Comparison of ENCODE assay signal across 8 cellular contexts in the genomic region with DNA sequence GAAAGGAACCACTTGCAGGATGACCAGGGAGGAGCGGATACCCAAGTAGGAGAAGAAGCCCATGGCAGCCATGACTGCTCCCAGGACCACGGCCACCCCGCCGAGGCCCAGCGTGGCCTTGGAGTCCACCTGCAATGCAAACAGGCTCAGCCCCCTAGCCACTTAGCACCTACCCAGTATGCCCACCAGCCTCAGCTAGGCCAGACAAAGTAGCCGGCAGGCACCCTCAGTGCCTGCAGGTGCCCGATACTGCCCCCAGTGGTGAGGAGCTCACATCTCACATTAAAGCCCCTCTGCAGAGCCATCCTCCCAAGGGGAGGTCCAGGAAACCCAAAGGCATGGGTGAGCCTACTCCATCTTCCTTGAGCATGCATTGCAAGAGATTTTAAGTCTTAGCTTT. TPM values are rescaled to one million over a fixed set of nuclear protein-coding genes. Genes with fewer than 3 reads are reported as not detected.
A peak's percentile ranks its signal among the peaks of the same experiment; 100 is the strongest.
DNase-seq lines count a peak whose midpoint lies in the region; ATAC-seq and TF ChIP-seq lines count a peak whose summit lies in the region.

No MANE protein-coding gene starts in this region.

- no peaks in the 10 kb centered on the region for H3K27me3 ChIP-seq in WERI-Rb-1 (ENCODE audit: insufficient read depth, low read depth, severe bottlenecking)

- H3K4me1 Mint-ChIP-seq in chondrocyte (ENCODE audit: low read depth): no peaks in the 10 kb centered on the region
- H3K4me1 Mint-ChIP-seq in natural killer cell treated with Interleukin-12 subunit alpha and Interleukin-12 subunit beta and Interleukin-15 and Interleukin-18, amount 100 ng/mL, for 72 hours (ENCODE audit: low read depth in 2 of 2): no peaks in the 10 kb centered on the region

- no peak overlapping the region for H3K27ac ChIP-seq in WERI-Rb-1

- no peaks in the 10 kb centered on the region for H3K27me3 Mint-ChIP-seq in chondrocyte (ENCODE audit: low read depth)
- peaks cover 0 to 3% of the 10 kb centered on the region in 2 donors for H3K27me3 Mint-ChIP-seq in natural killer cell treated with Interleukin-12 subunit alpha and Interleukin-12 subunit beta and Interleukin-15 and Interleukin-18, amount 100 ng/mL, for 72 hours

- H3K36me3 ChIP-seq in WERI-Rb-1: no peaks in the 10 kb centered on the region

- no peaks in the 10 kb centered on the region for H3K9me3 Mint-ChIP-seq in chondrocyte (ENCODE audit: low read depth)
- no peaks in the 10 kb centered on the region for H3K9me3 Mint-ChIP-seq in natural killer cell treated with Interleukin-12 subunit alpha and Interleukin-12 subunit beta and Interleukin-15 and Interleukin-18, amount 100 ng/mL, for 72 hours

- peak; percentile 69 for DNase-seq in AG20443 (ENCODE audit: low spot score)
- peak; percentile 7 for DNase-seq in NCI-H1048 (lab: John Stamatoyannopoulos, UW)
- DNase-seq in WERI-Rb-1: peak; percentile 73
- no peak for DNase-seq in chondrocyte (ENCODE audit: low spot score)
- DNase-seq in natural killer cell treated with Interleukin-12 subunit alpha and Interleukin-12 subunit beta and Interleukin-15 and Interleukin-18, amount 100 ng/mL, for 72 hours (ENCODE audit: low spot score): peak; percentile 73

- no peak overlapping the region for H3K27ac Mint-ChIP-seq in chondrocyte (ENCODE audit: unreplicated experiment)
- H3K27ac Mint-ChIP-seq in natural killer cell treated with Interleukin-12 subunit alpha and Interleukin-12 subunit beta and Interleukin-15 and Interleukin-18, amount 100 ng/mL, for 72 hours: no peak overlapping the region

- H3K4me3 ChIP-seq in WERI-Rb-1 (ENCODE audit: low read depth, low read length): no peak overlapping the region

- no peaks in the 10 kb centered on the region for H3K9me3 ChIP-seq in WERI-Rb-1 (ENCODE audit: severe bottlenecking)

- no peak overlapping the region for H3K4me3 Mint-ChIP-seq in chondrocyte (ENCODE audit: unreplicated experiment)
- no peak overlapping the region for H3K4me3 Mint-ChIP-seq in natural killer cell treated with Interleukin-12 subunit alpha and Interleukin-12 subunit beta and Interleukin-15 and Interleukin-18, amount 100 ng/mL, for 72 hours

- ATAC-seq in GM18868 (IDR thresholded peaks at IDR 0.05; ENCODE audit: unreplicated experiment) (peak; percentile 67), HG03571 (IDR thresholded peaks at IDR 0.05; ENCODE audit: unreplicated experiment) (no peak), HG02610 (IDR thresholded peaks at IDR 0.05; ENCODE audit: unreplicated experiment) (no peak)
- peak; percentile 51 to 52 for ATAC-seq in natural killer cell treated with Interleukin-12 subunit alpha and Interleukin-12 subunit beta and Interleukin-15 and Interleukin-18, amount 100 ng/mL, for 72 hours

- H3K36me3 Mint-ChIP-seq in chondrocyte (ENCODE audit: low read depth): no peaks in the 10 kb centered on the region
- H3K36me3 Mint-ChIP-seq in natural killer cell treated with Interleukin-12 subunit alpha and Interleukin-12 subunit beta and Interleukin-15 and Interleukin-18, amount 100 ng/mL, for 72 hours: no peaks in the 10 kb centered on the region

- TF ChIP-seq CTCF in WERI-Rb-1 (IDR thresholded peaks at IDR 0.05; ENCODE audit: low read depth, low read length) (peak; percentile 89), chondrocyte (IDR thresholded peaks at IDR 0.05) (peak; percentile 73)

RNA-seq across cellular contexts. Expression of a gene that starts 6.6 kb away (rescaled TPM):
- total RNA-seq in chondrocyte: not detected in 3 replicates
- under 1 TPM in 1 of 2 donors, not detected in 1; 0.12 TPM for total RNA-seq in natural killer cell treated with Interleukin-12 subunit alpha and Interleukin-12 subunit beta and Interleukin-15 and Interleukin-18, amount 100 ng/mL, for 72 hours

RNA-seq across cellular contexts. Expression of a gene that starts 39.2 kb away (rescaled TPM):
- 48.7 to 52.7 TPM (median 49.9 TPM) in 3 replicates for total RNA-seq in chondrocyte
- total RNA-seq in natural killer cell treated with Interleukin-12 subunit alpha and Interleukin-12 subunit beta and Interleukin-15 and Interleukin-18, amount 100 ng/mL, for 72 hours: 100 to 1,000 TPM in 1 of 2 donors, 10 to 100 TPM in 1; 99.7 to 208 TPM

RNA-seq across cellular contexts. Expression of a gene that starts 44.0 kb away (rescaled TPM):
- 99.5 to 105 TPM (median 105 TPM) in 3 replicates for total RNA-seq in chondrocyte
- 100 to 1,000 TPM in 1 of 2 donors, 10 to 100 TPM in 1; 70.8 to 108 TPM for total RNA-seq in natural killer cell treated with Interleukin-12 subunit alpha and Interleukin-12 subunit beta and Interleukin-15 and Interleukin-18, amount 100 ng/mL, for 72 hours

RNA-seq across cellular contexts. Expression of a gene that starts 47.5 kb away (rescaled TPM):
- total RNA-seq in chondrocyte: 55.1 to 65.9 TPM (median 55.6 TPM) in 3 replicates
- 100 to 1,000 TPM in 1 of 2 donors, 10 to 100 TPM in 1; 97.9 to 104 TPM for total RNA-seq in natural killer cell treated with Interleukin-12 subunit alpha and Interleukin-12 subunit beta and Interleukin-15 and Interleukin-18, amount 100 ng/mL, for 72 hours

Comparison
In these comparisons a context has a peak if more than half of its experiments do, and no peak if none do; other contexts are left out.
1. ATAC-seq: peak in GM18868 (single experiment) and natural killer cell treated with Interleukin-12 subunit alpha and Interleukin-12 subunit beta and Interleukin-15 and Interleukin-18, amount 100 ng/mL, for 72 hours (2 of 2); none in HG03571 (single experiment) and HG02610 (single experiment).